ENCODE assay signal across 28 cellular contexts in the genomic region with DNA sequence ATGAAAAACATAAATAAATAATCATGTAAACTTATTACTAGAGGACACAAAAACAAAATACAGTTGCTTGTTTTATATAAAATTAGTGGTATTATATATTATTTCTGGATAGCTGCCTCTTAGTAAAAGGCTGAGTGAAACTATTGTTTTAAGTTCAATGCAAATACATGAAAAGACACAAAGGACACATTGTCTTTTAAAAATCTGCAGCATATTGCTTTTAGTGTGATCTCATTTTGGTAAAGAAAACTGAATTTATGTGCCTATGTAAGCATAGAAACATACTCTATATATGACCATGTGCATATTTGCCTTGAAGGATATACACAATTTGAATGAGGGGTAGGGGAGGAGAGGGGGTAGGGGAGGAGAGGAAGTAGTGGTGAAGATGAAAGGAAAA. TPM values are rescaled to one million over a fixed set of nuclear protein-coding genes. Genes with fewer than 3 reads are reported as not detected.
"Had no signal": no experiment of that assay in that cellular context is flagged by ENCODE, and none has a peak within 500 bp of the region (broad histone marks: within the 10 kb centered on the region; RNA-seq: fewer than 3 reads in every experiment).

No MANE protein-coding gene starts in this region.

- H3K4me2 ChIP-seq: smooth muscle cell had no signal

- H3K4me3 ChIP-seq: pancreas, psoas muscle, skin epidermis, smooth muscle cell, spleen, suprapubic skin, testis, tibial artery, transverse colon, upper lobe of right lung, vagina had no signal

- H3K9me3 ChIP-seq: neutrophil, pancreas, psoas muscle, spleen, suprapubic skin, testis, tibial artery, transverse colon, upper lobe of right lung, vagina had no signal

- ATAC-seq: naive thymus-derived CD8-positive, alpha-beta T cell; natural killer cell treated with Interleukin-12 subunit alpha and Interleukin-12 subunit beta and Interleukin-15 and Interleukin-18, amount 100 ng/mL, for 72 hours; pancreas; psoas muscle; right cardiac atrium; sciatic nerve; stimulated activated memory B cell treated with anti-CD40 and anti-IgM and Interleukin-4, amounts not matched to agents 10 μg/mL and 1 μg/mL and 100 μg/mL, for 72 hours; stimulated activated naive CD8-positive, alpha-beta T cell treated with anti-CD3 and anti-CD28 coated beads, Interleukin-15, amount 100 ng/mL, for 72 hours; stimulated activated naive CD8-positive, alpha-beta T cell treated with anti-CD3 and anti-CD28 coated beads, Interleukin-15, Interleukin-2, amounts not matched to agents 100 U/mL and 50 U/mL, for 24 hours; upper lobe of right lung had no signal

- DNase-seq: naive B cell; nephron progenitor cell; nucleus accumbens; pancreas; psoas muscle; right cardiac atrium; spleen; stimulated activated CD4-positive, alpha-beta T cell treated with anti-CD3 and anti-CD28 coated beads, Interleukin-12 subunit alpha, Interleukin-12 subunit beta, amount 100 ng/mL, for 4 hours; stimulated activated CD4-positive, alpha-beta T cell treated with anti-CD3 and anti-CD28 coated beads, Interleukin-2, amount 100 ng/mL, for 24 hours; stimulated activated CD4-positive, alpha-beta T cell treated with anti-CD3 and anti-CD28 coated beads, Interleukin-2, amount 100 ng/mL, for 48 hours; stimulated activated CD4-positive, alpha-beta T cell treated with anti-CD3 and anti-CD28 coated beads, Interleukin-4, amount 100 ng/mL, for 4 hours; stimulated activated CD8-positive, alpha-beta memory T cell treated with anti-CD3 and anti-CD28 coated beads, Interleukin-4, amount 100 ng/mL, for 48 hours; stimulated activated naive CD8-positive, alpha-beta T cell treated with anti-CD3 and anti-CD28 coated beads, Interleukin-15, amount 100 ng/mL, for 72 hours; stimulated activated naive CD8-positive, alpha-beta T cell treated with anti-CD3 and anti-CD28 coated beads, Interleukin-15, Interleukin-2, amounts not matched to agents 100 U/mL and 50 U/mL, for 24 hours; substantia nigra; testis; tibial artery; transverse colon; upper lobe of right lung had no signal

- FAIRE-seq: pancreas had no signal

- H3K27me3 ChIP-seq: neutrophil, pancreas, spleen, suprapubic skin, testis, tibial artery, transverse colon, upper lobe of right lung, vagina had no signal

- H3K36me3 ChIP-seq: neutrophil, spleen, upper lobe of right lung had no signal

- H3K4me1 ChIP-seq: pancreas, psoas muscle, suprapubic skin, testis, tibial artery, transverse colon, upper lobe of right lung had no signal

- H3K27ac ChIP-seq: neutrophil, pancreas, psoas muscle, skin epidermis, suprapubic skin, tibial artery, transverse colon, upper lobe of right lung, vagina had no signal

RNA-seq across cellular contexts. Expression of a gene that starts 5.9 kb away (rescaled TPM):
- total RNA-seq: smooth muscle cell had no signal
- polyA plus RNA-seq: naive thymus-derived CD8-positive, alpha-beta T cell; smooth muscle cell had no signal
